ENCODE assay signal across 8 cellular contexts in genomic region chr4:74038161-74039064, GRCh38. TPM values are rescaled to one million over a fixed set of nuclear protein-coding genes. Genes with fewer than 3 reads are reported as not detected.
DNase-seq lines count a peak whose midpoint lies in the region; ATAC-seq and TF ChIP-seq lines count a peak whose summit lies in the region.

Gene CXCL3 (minus strand): TSS chr4:74038689. CDS start chr4:74038611, 78 bp downstream.

- H2AFZ ChIP-seq in PC-3 (ENCODE audit: low read length): peak within 1 kb of the TSS; percentile 93

- no peaks in the 10 kb centered on the region for H3K27me3 ChIP-seq in PC-3 (ENCODE audit: low read length)
- H3K27me3 ChIP-seq in brain microvascular endothelial cell (replicated peaks): no peaks in the 10 kb centered on the region
- no peaks in the 10 kb centered on the region for H3K27me3 ChIP-seq in rectal smooth muscle tissue (ENCODE audit: control insufficient read depth, insufficient read depth, low read length)

- H3K4me2 ChIP-seq in PC-3 (ENCODE audit: low read length): peak within 1 kb of the TSS; percentile 84

- DNase-seq in stimulated activated CD4-positive, alpha-beta T cell treated with anti-CD3 and anti-CD28 coated beads, Interleukin-15, amount 100 ng/mL, for 24 hours: peak; percentile 24
- DNase-seq in stimulated activated CD4-positive, alpha-beta T cell treated with anti-CD3 and anti-CD28 coated beads, Interleukin-4, amount 100 ng/mL, for 24 hours: no peak
- DNase-seq in PC-3: peak; percentile 78
- peak; percentile 59 for DNase-seq in brain microvascular endothelial cell
- DNase-seq in DMS114 treated with DMSO at 0.1 percent for 48 hours (lab: John Stamatoyannopoulos, UW; ENCODE audit: unreplicated experiment): no peak

- ATAC-seq in HG02610 (IDR thresholded peaks at IDR 0.05; ENCODE audit: unreplicated experiment): peak; percentile 82
- ATAC-seq in PC-3: peak; percentile 86

- CTCF ChIA-PET in PC-3 (lab: Charles Lee): interaction anchor here (0.5 to 2.4 kb wide), 10 partner anchors 17 to 298 kb away, joined by 3 to 9 read pairs (median 4); partner anchors contain the start of genes CXCL2, CXCL5 and CXCL8

- in situ Hi-C loops in brain microvascular endothelial cell (cut with HindIII; ENCODE audit: low pct_ligation_motif_present, low sequenced_read_pairs): no loop called here

- H3K9me2 ChIP-seq in PC-3 (replicated peaks; ENCODE audit: low read length): no peaks in the 10 kb centered on the region

- H3K9me3 ChIP-seq in PC-3 (ENCODE audit: low read length): no peaks in the 10 kb centered on the region

- H3K4me3 ChIP-seq in PC-3 (ENCODE audit: low read length): peak within 1 kb of the TSS; percentile 78
- H3K4me3 ChIP-seq in brain microvascular endothelial cell (ENCODE audit: low read depth, low read length): peak within 1 kb of the TSS; percentile 78
- peak within 1 kb of the TSS; percentile 63 for H3K4me3 ChIP-seq in iPS-11a (ENCODE audit: low read depth, low read length)
- peak within 1 kb of the TSS; percentile 90 for H3K4me3 ChIP-seq in rectal smooth muscle tissue (ENCODE audit: low read length)

- peak within 1 kb of the TSS; percentile 83 for H3K9ac ChIP-seq in PC-3 (ENCODE audit: low read length)
- H3K9ac ChIP-seq in rectal smooth muscle tissue (ENCODE audit: low read length): peak within 1 kb of the TSS; percentile 69

- H4K20me1 ChIP-seq in PC-3 (ENCODE audit: low read length): no peaks in the 10 kb centered on the region

- peaks cover 48% of the 10 kb centered on the region for H3K4me1 ChIP-seq in PC-3 (ENCODE audit: insufficient read depth, low read length)
- H3K4me1 ChIP-seq in rectal smooth muscle tissue (ENCODE audit: control insufficient read depth, insufficient read depth, low read length): no peaks in the 10 kb centered on the region

- intact Hi-C loops in PC-3 (cut with micrococcal nuclease): loop anchor here (1.0 to 5.0 kb wide), 7 partner anchors 60 to 376 kb away; partner anchors contain the start of gene CXCL2

- TF ChIP-seq CTCF in PC-3 (conservative IDR thresholded peaks at IDR 0.05; ENCODE audit: low read depth, low read length) (peak; percentile 75), brain microvascular endothelial cell (IDR thresholded peaks at IDR 0.05; ENCODE audit: low read depth, low read length, missing control alignments) (peak; percentile 21)

- H3F3A ChIP-seq in PC-3 (ENCODE audit: low read length, unreplicated experiment): peaks cover 7% of the 10 kb centered on the region

- H3K27ac ChIP-seq in PC-3 (ENCODE audit: low read length) (peak within 1 kb of the TSS; percentile 51), brain microvascular endothelial cell (peak within 1 kb of the TSS; percentile 78), rectal smooth muscle tissue (ENCODE audit: low read depth, low read length) (no peak within 1 kb of the TSS)

- BruUV-seq in PC-3 (replicated peaks; lab: Mats Ljungman, UMichigan): no TSS peak

- H3K36me3 ChIP-seq in PC-3 (ENCODE audit: low read depth, low read length): no peaks in the 10 kb centered on the region
- H3K36me3 ChIP-seq in brain microvascular endothelial cell (replicated peaks): no peaks in the 10 kb centered on the region
- no peaks in the 10 kb centered on the region for H3K36me3 ChIP-seq in rectal smooth muscle tissue (ENCODE audit: control insufficient read depth, insufficient read depth, low read length)

- peaks cover 21% of the 10 kb centered on the region for H3K79me2 ChIP-seq in PC-3 (ENCODE audit: low read length)

- POLR2A ChIA-PET in PC-3 (lab: Charles Lee; ENCODE audit: unreplicated experiment): interaction anchor here (0.6 to 1.4 kb wide), 6 partner anchors 60 to 429 kb away, joined by 3 to 11 read pairs (median 4); no protein-coding TSS in a partner anchor

RNA-seq across cellular contexts. Expression of gene CXCL3, which starts in this region (rescaled TPM):
- 25.1 and 28.9 TPM in 2 replicates for total RNA-seq in PC-3 (2014; rRNA removed)

Comparison
In these comparisons a context has a peak if more than half of its experiments do, and no peak if none do; other contexts are left out.
1. DNase-seq: peak in stimulated activated CD4-positive, alpha-beta T cell treated with anti-CD3 and anti-CD28 coated beads, Interleukin-15, amount 100 ng/mL, for 24 hours (single experiment), PC-3 (single experiment) and brain microvascular endothelial cell (single experiment); none in stimulated activated CD4-positive, alpha-beta T cell treated with anti-CD3 and anti-CD28 coated beads, Interleukin-4, amount 100 ng/mL, for 24 hours (single experiment) and DMS114 treated with DMSO at 0.1 percent for 48 hours (single experiment).
2. Peak in every context shown above with its lines, with median percentiles within 50 percentile points of each other: H3K4me3 ChIP-seq.